17 cellular contexts compared by ENCODE assay signal in the genomic region with DNA sequence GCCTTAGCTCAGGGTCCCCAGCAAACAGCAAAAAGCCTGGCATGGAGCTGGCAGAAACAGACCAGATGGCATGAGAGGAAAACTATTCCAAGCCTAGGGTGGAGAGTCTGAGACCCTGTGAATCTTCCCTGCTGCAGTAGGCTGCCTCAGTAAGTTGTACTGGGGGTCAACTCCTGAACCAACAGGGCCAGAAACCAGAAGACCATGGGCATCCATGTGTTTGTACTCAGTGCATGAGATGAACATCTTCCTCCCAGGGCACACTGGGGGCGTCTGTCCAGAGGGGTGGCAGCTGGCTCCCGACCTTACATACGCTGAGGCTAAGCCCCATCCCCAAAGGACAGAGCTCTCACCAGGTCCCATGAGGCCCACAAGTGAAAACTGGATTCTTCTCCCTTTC.
DNase-seq lines count a peak whose midpoint lies in the region; ATAC-seq lines count a peak whose summit lies in the region.
"Had no signal": no experiment of that assay in that cellular context is flagged by ENCODE, and none has a peak within 500 bp of the region (broad histone marks: within the 10 kb centered on the region; RNA-seq: fewer than 3 reads in every experiment).

No MANE protein-coding gene starts in this region.

- no peak overlapping the region for H3K27ac ChIP-seq in caudate nucleus (ENCODE audit: low read depth, low read length)
- H3K27ac ChIP-seq: PC-9 had no signal

- no peak for ATAC-seq in Right ventricle myocardium superior (ENCODE audit: poor library complexity)
- no peak for ATAC-seq in sciatic nerve
- no peak for ATAC-seq in HG03280 (IDR thresholded peaks at IDR 0.05; ENCODE audit: unreplicated experiment)
- ATAC-seq: HCT116, K562 had no signal

- peak; percentile 35 for DNase-seq in cardiac septum (ENCODE audit: low spot score)
- no peak for DNase-seq in Right ventricle myocardium superior
- peak; percentile 30 for DNase-seq in islet precursor cell
- DNase-seq in sciatic nerve (ENCODE audit: low spot score) = peak; percentile 36
- no peak for DNase-seq in Kasumi-1 (lab: John Stamatoyannopoulos, UW)
- DNase-seq in central memory CD4-positive, alpha-beta T cell = no peak
- DNase-seq in caudate nucleus (lab: John Stamatoyannopoulos, UW) = no peak
- DNase-seq: CD8-positive, alpha-beta memory T cell; MV-4-11; NCI-H1417 treated with DMSO at 0.1 percent for 48 hours; NCI-H2029 treated with DMSO at 0.1 percent for 48 hours; NCI-H446 treated with DMSO at 0.1 percent for 48 hours; NCI-H774; PC-9 had no signal

- intact Hi-C loops in cardiac septum (cut with DNase I) = no loop called here
- intact Hi-C loops in Right ventricle myocardium superior (cut with DNase I) = no loop called here
- intact Hi-C loops in sciatic nerve (cut with DNase I) = no loop called here

Comparison
In these comparisons a context has a peak if more than half of its experiments do, and no peak if none do; other contexts are left out.
1. DNase-seq: peak in cardiac septum (single experiment), islet precursor cell (single experiment) and sciatic nerve (single experiment); none in Right ventricle myocardium superior (single experiment), Kasumi-1 (0 of 2), central memory CD4-positive, alpha-beta T cell (single experiment) and caudate nucleus (0 of 61).